ENCODE assay signal across 8 cellular contexts in genomic region chr16:30876867-30877266, GRCh38. TPM values are rescaled to one million over a fixed set of nuclear protein-coding genes. Genes with fewer than 3 reads are reported as not detected.
A peak's percentile ranks its signal among the peaks of the same experiment; 100 is the strongest.
DNase-seq lines count a peak whose midpoint lies in the region; ATAC-seq, FAIRE-seq and TF ChIP-seq lines count a peak whose summit lies in the region.

No MANE protein-coding gene starts in this region.

- H3K4me1 Mint-ChIP-seq in activated T-cell treated with anti-CD3 and anti-CD28 coated beads, Interleukin-2, amount 50 U/mL, for 72 hours (ENCODE audit: low read depth): peaks cover 35% of the 10 kb centered on the region

- no peak for DNase-seq in activated T-cell treated with anti-CD3 and anti-CD28 coated beads, Interleukin-2, amount 50 U/mL, for 72 hours
- DNase-seq in activated T-cell treated with anti-CD3 and anti-CD28 coated beads for 4 hours (no peak), left kidney (ENCODE audit: low read depth, low spot score) (peak; percentile 56), tibial nerve (ENCODE audit: low spot score in 2 of 2) (no peak), GM12892 (ENCODE audit: insufficient read length) (no peak), DMS53 treated with DMSO at 0.1 percent for 48 hours (lab: John Stamatoyannopoulos, UW; ENCODE audit: unreplicated experiment) (no peak)
- no peak for DNase-seq in activated naive CD4-positive, alpha-beta T cell treated with anti-CD3 and anti-CD28 coated beads, Interleukin-2, amount 50 U/mL, for 72 hours (ENCODE audit: low spot score in 2 of 2)

- peak overlapping the region in 2 of 4 donors; percentile 76 to 78 for H3K4me3 ChIP-seq in tibial nerve

- no peaks in the 10 kb centered on the region for H3K27me3 Mint-ChIP-seq in activated T-cell treated with anti-CD3 and anti-CD28 coated beads, Interleukin-2, amount 50 U/mL, for 72 hours (ENCODE audit: low read depth)

- no peak for TF ChIP-seq EP300 in tibial nerve (IDR thresholded peaks at IDR 0.05)

- peaks cover 0 to 38% (median 20%) of the 10 kb centered on the region in 4 donors for H3K4me1 ChIP-seq in tibial nerve

- peaks cover 10 to 13% of the 10 kb centered on the region in 2 donors for H3K36me3 Mint-ChIP-seq in activated T-cell treated with anti-CD3 and anti-CD28 coated beads, Interleukin-2, amount 50 U/mL, for 72 hours (ENCODE audit: insufficient read depth in 2 of 2)
- peaks cover 19 to 23% of the 10 kb centered on the region in 2 donors for H3K36me3 Mint-ChIP-seq in activated naive CD4-positive, alpha-beta T cell treated with anti-CD3 and anti-CD28 coated beads, Interleukin-2, amount 50 U/mL, for 72 hours

- no peak for ATAC-seq in activated T-cell treated with anti-CD3 and anti-CD28 coated beads, Interleukin-2, amount 50 U/mL, for 72 hours (replicated peaks in 1 of 2)
- ATAC-seq in activated naive CD4-positive, alpha-beta T cell treated with anti-CD3 and anti-CD28 coated beads, Interleukin-2, amount 50 U/mL, for 72 hours: no peak
- no peak for ATAC-seq in HG02938 (IDR thresholded peaks at IDR 0.05; ENCODE audit: unreplicated experiment)

- FAIRE-seq in GM12892 (lab: Jason Lieb, UNC): no peak

- H3K4me3 Mint-ChIP-seq in activated T-cell treated with anti-CD3 and anti-CD28 coated beads, Interleukin-2, amount 50 U/mL, for 72 hours: peak overlapping the region; percentile 72 to 89

- no peaks in the 10 kb centered on the region for H3K9me3 ChIP-seq in tibial nerve

- H3K27ac ChIP-seq in tibial nerve: peak overlapping the region in 3 of 4 donors; percentile 84 to 92 (median 91)

- TF ChIP-seq POLR2A in tibial nerve (IDR thresholded peaks at IDR 0.05): no peak
- no peak for TF ChIP-seq POLR2A in GM12892 (IDR thresholded peaks at IDR 0.05; ENCODE audit: low read depth, low read length)

- 74 to 77% methylated on average over 5 of the region's 5 CpGs for WGBS in tibial nerve, 2 donors

- no peaks in the 10 kb centered on the region for H3K9me3 Mint-ChIP-seq in activated T-cell treated with anti-CD3 and anti-CD28 coated beads, Interleukin-2, amount 50 U/mL, for 72 hours
- H3K9me3 Mint-ChIP-seq in activated naive CD4-positive, alpha-beta T cell treated with anti-CD3 and anti-CD28 coated beads, Interleukin-2, amount 50 U/mL, for 72 hours: no peaks in the 10 kb centered on the region

- H3K27ac Mint-ChIP-seq in activated T-cell treated with anti-CD3 and anti-CD28 coated beads, Interleukin-2, amount 50 U/mL, for 72 hours: peak overlapping the region; percentile 100
- peak overlapping the region; percentile 90 to 98 for H3K27ac Mint-ChIP-seq in activated naive CD4-positive, alpha-beta T cell treated with anti-CD3 and anti-CD28 coated beads, Interleukin-2, amount 50 U/mL, for 72 hours

- H3K27me3 ChIP-seq in tibial nerve: no peaks in the 10 kb centered on the region

- no peak for TF ChIP-seq CTCF in tibial nerve (IDR thresholded peaks at IDR 0.05)

- H3K36me3 ChIP-seq in tibial nerve: peaks cover 0 to 29% (median 0%) of the 10 kb centered on the region in 3 donors

RNA-seq across cellular contexts. Expression of gene BCL7C, which starts 17.0 kb away (rescaled TPM):
- total RNA-seq in activated T-cell treated with anti-CD3 and anti-CD28 coated beads, Interleukin-2, amount 50 U/mL, for 72 hours: 10 to 100 TPM; 21.7 to 23.2 TPM
- 10 to 100 TPM; 27.3 to 45.9 TPM for total RNA-seq in activated naive CD4-positive, alpha-beta T cell treated with anti-CD3 and anti-CD28 coated beads, Interleukin-2, amount 50 U/mL, for 72 hours
- total RNA-seq in tibial nerve: 10 to 100 TPM; 42.9 to 54.0 (median 48.2) TPM
- 8.2 TPM for polyA plus RNA-seq in GM12892 (2012; ENCODE audit: missing spikeins)

RNA-seq across cellular contexts. Expression of gene CTF1, which starts 19.5 kb away (rescaled TPM):
- total RNA-seq in activated T-cell treated with anti-CD3 and anti-CD28 coated beads, Interleukin-2, amount 50 U/mL, for 72 hours: under 1 TPM; 0.25 to 0.72 TPM
- under 1 TPM; 0.29 to 0.96 TPM for total RNA-seq in activated naive CD4-positive, alpha-beta T cell treated with anti-CD3 and anti-CD28 coated beads, Interleukin-2, amount 50 U/mL, for 72 hours
- total RNA-seq in tibial nerve: 1 to 10 TPM; 2.2 to 5.9 (median 3.1) TPM
- polyA plus RNA-seq in GM12892 (2012; ENCODE audit: missing spikeins): not detected

RNA-seq across cellular contexts. Expression of gene FBXL19, which starts 46.5 kb away (rescaled TPM):
- total RNA-seq in activated T-cell treated with anti-CD3 and anti-CD28 coated beads, Interleukin-2, amount 50 U/mL, for 72 hours: 10 to 100 TPM; 24.9 to 25.7 TPM
- total RNA-seq in activated naive CD4-positive, alpha-beta T cell treated with anti-CD3 and anti-CD28 coated beads, Interleukin-2, amount 50 U/mL, for 72 hours: 10 to 100 TPM; 24.4 to 36.4 TPM
- total RNA-seq in tibial nerve: 10 to 100 TPM in 3 of 4 donors, 1 to 10 TPM in 1; 7.4 to 25.8 (median 16.7) TPM
- polyA plus RNA-seq in GM12892 (2012; ENCODE audit: missing spikeins): 3.3 TPM
